In genomic region chr22:18078329-18079041, GRCh38 we compare ENCODE assay signal across 7 cellular contexts. TPM values are rescaled to one million over a fixed set of nuclear protein-coding genes. Genes with fewer than 3 reads are reported as not detected.
DNase-seq lines count a peak whose midpoint lies in the region; ATAC-seq and TF ChIP-seq lines count a peak whose summit lies in the region.

No MANE protein-coding gene starts in this region.

- peaks cover 0 to 5% (median 0%) of the 10 kb centered on the region in 3 donors for H3K27me3 Mint-ChIP-seq in immature natural killer cell (ENCODE audit: low read depth in 3 of 3)

- peak; percentile 18 for TF ChIP-seq CTCF in astrocyte of the spinal cord (IDR thresholded peaks at IDR 0.05; ENCODE audit: low read depth, low read length)

- peak overlapping the region; percentile 70 for H3K4me3 ChIP-seq in SJSA1
- H3K4me3 ChIP-seq in astrocyte of the spinal cord (ENCODE audit: low read depth, low read length): peak overlapping the region; percentile 96

- H3K36me3 ChIP-seq in SJSA1: peaks cover 46% of the 10 kb centered on the region

- H3K27ac Mint-ChIP-seq in immature natural killer cell: peak overlapping the region; percentile 65 to 99 (median 96)

- peaks cover 21% of the 10 kb centered on the region for H3K4me1 ChIP-seq in SJSA1 (replicated peaks)

- H3K27me3 ChIP-seq in SJSA1 (replicated peaks): no peaks in the 10 kb centered on the region

- peaks cover 0 to 2% (median 0%) of the 10 kb centered on the region in 6 donors for H3K9me3 Mint-ChIP-seq in immature natural killer cell

- DNase-seq in SJSA1 (ENCODE audit: low read depth in 1 of 2, low spot score in 2 of 2) (peak in 1 of 2 experiments; percentile 25), astrocyte of the spinal cord (ENCODE audit: low read depth, low spot score) (no peak), immature natural killer cell (peak; percentile 32 to 38 (median 37)), DMS153 (lab: John Stamatoyannopoulos, UW) (no peak)
- DNase-seq in stimulated activated CD4-positive, alpha-beta T cell treated with anti-CD3 and anti-CD28 coated beads, Interleukin-4, amount 100 ng/mL, for 1 hour: peak; percentile 29

- peaks cover 37 to 67% of the 10 kb centered on the region in 2 donors for H3K4me1 Mint-ChIP-seq in immature natural killer cell

- H3K9me3 ChIP-seq in SJSA1 (replicated peaks): no peaks in the 10 kb centered on the region

- peaks cover 26 to 35% (median 30%) of the 10 kb centered on the region in 3 donors for H3K36me3 Mint-ChIP-seq in immature natural killer cell

- H3K27ac ChIP-seq in SJSA1: peak overlapping the region; percentile 38

- in situ Hi-C loops in astrocyte of the spinal cord (cut with HindIII; ENCODE audit: low sequenced_read_pairs): no loop called here

- H3K4me3 Mint-ChIP-seq in immature natural killer cell: peak overlapping the region; percentile 91 to 100 (median 96)

- ATAC-seq in GM18502 (IDR thresholded peaks at IDR 0.05; ENCODE audit: poor library complexity, unreplicated experiment) (peak; percentile 21), HG03025 (IDR thresholded peaks at IDR 0.05; ENCODE audit: low FRiP score, unreplicated experiment) (peak; percentile 5)

RNA-seq across cellular contexts. Expression of gene PEX26, which starts 0.7 kb away (rescaled TPM):
- total RNA-seq in SJSA1 (2014; rRNA removed; shearing (Covaris generic)): 19.2 and 27.2 TPM in 2 replicates
- polyA plus RNA-seq in immature natural killer cell: 1 to 10 TPM in 2 of 3 donors, under 1 TPM in 1; 0.27 to 6.4 (median 5.1) TPM

RNA-seq across cellular contexts. Expression of gene TUBA8, which starts 32.1 kb away (rescaled TPM):
- total RNA-seq in SJSA1 (2014; rRNA removed; shearing (Covaris generic)): 0.42 and 0.91 TPM in 2 replicates
- 1 to 10 TPM in 2 of 3 donors, not detected in 1; 2.2 to 2.9 TPM for polyA plus RNA-seq in immature natural killer cell

RNA-seq across cellular contexts. Expression of gene MICAL3, which starts 54.1 kb away (rescaled TPM):
- total RNA-seq in SJSA1 (2014; rRNA removed; shearing (Covaris generic)): 13.5 and 23.5 TPM in 2 replicates
- polyA plus RNA-seq in immature natural killer cell: 1 to 10 TPM in 2 of 3 donors, not detected in 1; 1.1 to 2.3 TPM

Comparison
In these comparisons a context has a peak if more than half of its experiments do, and no peak if none do; other contexts are left out.
1. DNase-seq: peak in immature natural killer cell (3 of 3) and stimulated activated CD4-positive, alpha-beta T cell treated with anti-CD3 and anti-CD28 coated beads, Interleukin-4, amount 100 ng/mL, for 1 hour (single experiment); none in astrocyte of the spinal cord (single experiment) and DMS153 (single experiment).